12 cellular contexts compared by ENCODE assay signal in genomic region chr7:43577485-43577951, GRCh38. TPM values are rescaled to one million over a fixed set of nuclear protein-coding genes. Genes with fewer than 3 reads are reported as not detected.
A peak's percentile ranks its signal among the peaks of the same experiment; 100 is the strongest.
DNase-seq lines count a peak whose midpoint lies in the region; TF ChIP-seq lines count a peak whose summit lies in the region.
"Had no signal": no experiment of that assay in that cellular context is flagged by ENCODE, and none has a peak within 500 bp of the region (broad histone marks: within the 10 kb centered on the region; RNA-seq: fewer than 3 reads in every experiment).

No MANE protein-coding gene starts in this region.

- peaks cover 6% of the 10 kb centered on the region for H3K36me3 Mint-ChIP-seq in HFFc6 (ENCODE audit: low read depth)
- peaks cover 6% of the 10 kb centered on the region for H3K36me3 Mint-ChIP-seq in glutamatergic neuron (ENCODE audit: unreplicated experiment)

- TF ChIP-seq EP300 in SK-N-SH (IDR thresholded peaks at IDR 0.05; ENCODE audit: borderline replicate concordance in 1 of 2, low read depth in 1 of 2, low read length in 1 of 2) = no peak

- H4K20me1 ChIP-seq in SK-N-SH (ENCODE audit: insufficient read depth) = no peaks in the 10 kb centered on the region

- BruUV-seq in A673 (replicated peaks; lab: Mats Ljungman, UMichigan) = no TSS peak

- H3K4me3 Mint-ChIP-seq in HFFc6 = no peak overlapping the region
- no peak overlapping the region for H3K4me3 Mint-ChIP-seq in glutamatergic neuron (ENCODE audit: unreplicated experiment)

- CTCF ChIA-PET in SK-N-SH (lab: Yijun Ruan, JAX) = interaction anchor here (1.0 to 1.9 kb wide), 3 partner anchors 145 to 262 kb away, joined by 3 to 8 read pairs (median 7); no protein-coding TSS in a partner anchor
- CTCF ChIA-PET in A673 (lab: Charles Lee) = no interaction called here

- TF ChIP-seq CTCF in HFFc6 (IDR thresholded peaks at IDR 0.05) (no peak), SK-N-SH (IDR thresholded peaks at IDR 0.05) (no peak), glutamatergic neuron (IDR thresholded peaks at IDR 0.05; ENCODE audit: partially characterized antibody, unreplicated experiment) (no peak), A673 (conservative IDR thresholded peaks at IDR 0.05; ENCODE audit: low read depth, low read length) (no peak)

- no peaks in the 10 kb centered on the region for H3K9me3 Mint-ChIP-seq in HFFc6
- H3K9me3 Mint-ChIP-seq in glutamatergic neuron (ENCODE audit: unreplicated experiment) = peaks cover 12% of the 10 kb centered on the region

- DNase-seq in DMS153 treated with DMSO at 0.1 percent for 48 hours (lab: John Stamatoyannopoulos, UW; ENCODE audit: unreplicated experiment) (peak; percentile 28), HFFc6 (no peak), SK-N-SH (no peak), glutamatergic neuron (no peak), A673 (ENCODE audit: low spot score) (no peak), MV-4-11 (lab: John Stamatoyannopoulos, UW) (no peak), HK-2 (ENCODE audit: unreplicated experiment) (no peak), NCI-H1048 (lab: John Stamatoyannopoulos, UW) (no peak)
- DNase-seq: activated CD4-positive, alpha-beta T cell treated with anti-CD3 and anti-CD28 coated beads for 1 hour; KG1; left colon; PC-9 had no signal

- no peak overlapping the region for H3K4me2 ChIP-seq in SK-N-SH
- H3K4me2 ChIP-seq: PC-9 had no signal

- H3K27me3 ChIP-seq in SK-N-SH (ENCODE audit: insufficient read depth) (no peaks in the 10 kb centered on the region), A673 (replicated peaks; ENCODE audit: insufficient read depth, low read depth, low read length, poor library complexity) (peaks cover 5% of the 10 kb centered on the region)

- H3K4me1 ChIP-seq in SK-N-SH (ENCODE audit: control insufficient read depth in 1 of 2, insufficient read depth in 2 of 2, low read depth in 1 of 2, low read length in 1 of 2) (peaks cover 2 to 5% of the 10 kb centered on the region in 2 experiments; a peak in 1 of 4 replicates), A673 (ENCODE audit: insufficient read depth, low read length, poor library complexity, severe bottlenecking) (peaks cover 4% of the 10 kb centered on the region)

- H3K36me3 ChIP-seq in SK-N-SH (replicated peaks in 1 of 2; ENCODE audit: control insufficient read depth in 1 of 2, insufficient read depth in 2 of 2, low read length in 1 of 2) (no peaks in the 10 kb centered on the region), A673 (ENCODE audit: insufficient read depth, low read length, poor library complexity, severe bottlenecking) (no peaks in the 10 kb centered on the region)

- H3F3A ChIP-seq in SK-N-SH (replicated peaks; ENCODE audit: insufficient read depth) = peaks cover 5% of the 10 kb centered on the region

- no peak for TF ChIP-seq RAD21 in SK-N-SH (IDR thresholded peaks at IDR 0.05; ENCODE audit: low read length)

- no peak overlapping the region for H3K4me3 ChIP-seq in SK-N-SH (ENCODE audit: low read depth in 2 of 2, low read length in 1 of 2)
- H3K4me3 ChIP-seq in A673 (ENCODE audit: low read depth, low read length, poor library complexity, severe bottlenecking) = no peak overlapping the region
- H3K4me3 ChIP-seq: PC-9 had no signal

- no peaks in the 10 kb centered on the region for H3K79me2 ChIP-seq in SK-N-SH (ENCODE audit: insufficient read depth)

- WGBS in SK-N-SH (ENCODE audit: low lambda C conversion rate) = 72% methylated on average over 6 of the region's 6 CpGs

- H3K9me3 ChIP-seq in SK-N-SH (no peaks in the 10 kb centered on the region), A673 (ENCODE audit: low read depth, low read length, poor library complexity, severe bottlenecking) (no peaks in the 10 kb centered on the region)

- H3K27me3 Mint-ChIP-seq in HFFc6 (ENCODE audit: insufficient read depth) (peaks cover 2% of the 10 kb centered on the region; the same call in 1 of the 2 replicates), glutamatergic neuron (ENCODE audit: unreplicated experiment) (no peaks in the 10 kb centered on the region)

- POLR2A ChIA-PET in SK-N-SH (lab: Yijun Ruan, JAX) = no interaction called here
- POLR2A ChIA-PET in A673 (lab: Charles Lee; ENCODE audit: low non-redundant PET) = interaction anchor here (0.6 kb wide), 1 partner anchor 375 kb away, joined by 3 read pairs; no protein-coding TSS in a partner anchor

- H3K9ac ChIP-seq in SK-N-SH = no peak overlapping the region

- intact Hi-C loops in A673 (cut with micrococcal nuclease; ENCODE audit: unreplicated experiment) = no loop called here

- H3K9me2 ChIP-seq in SK-N-SH = no peaks in the 10 kb centered on the region

- H3K27ac ChIP-seq in SK-N-SH (ENCODE audit: low read depth in 2 of 2, low read length in 1 of 2) (no peak overlapping the region), A673 (ENCODE audit: low read depth, low read length, poor library complexity, severe bottlenecking) (no peak overlapping the region)
- H3K27ac ChIP-seq: PC-9 had no signal

- peaks cover 32% of the 10 kb centered on the region for H3K4me1 Mint-ChIP-seq in HFFc6 (ENCODE audit: low read depth)
- peaks cover 13% of the 10 kb centered on the region for H3K4me1 Mint-ChIP-seq in glutamatergic neuron (ENCODE audit: low read depth, unreplicated experiment)

- peak overlapping the region; percentile 9; the same call in 1 of the 2 replicates for H2AFZ ChIP-seq in SK-N-SH (ENCODE audit: low read depth)
- H2AFZ ChIP-seq: PC-9 had no signal

- H3K27ac Mint-ChIP-seq in HFFc6 (peak overlapping the region; percentile 37; the same call in 1 of the 2 replicates), glutamatergic neuron (ENCODE audit: unreplicated experiment) (peak overlapping the region; percentile 16)

TF ChIP-seq in SK-N-SH, 30 proteins besides CTCF, POLR2A, EP300 and RAD21:
- TF ChIP-seq GATA2 (CRISPR knock-in tag; IDR thresholded peaks at IDR 0.05) (no peak), RFX5 (IDR thresholded peaks at IDR 0.05; ENCODE audit: low read length) (no peak), RCOR1 (IDR thresholded peaks at IDR 0.05; ENCODE audit: low read length) (no peak)

RNA-seq across cellular contexts. Expression of gene STK17A, which starts 5.4 kb away (rescaled TPM):
- total RNA-seq in HFFc6 (2021; fragmentation: NEBNext Ultra II Directional; extraction: Animal tissue kit (Norgen Biotek cat#: 25700)) = 10 to 100 TPM; 59.0 to 79.2 (median 62.8) TPM
- 47.8 and 52.0 TPM in 2 replicates for polyA plus RNA-seq in SK-N-SH (2012; rRNA removed)
- polyA plus RNA-seq in SK-N-SH (2012; cell fraction: cytosol; rRNA removed) = 74.7 and 89.6 TPM in 2 replicates
- 34.1 and 67.1 TPM in 2 replicates for polyA plus RNA-seq in SK-N-SH (2012; cell fraction: nucleus; rRNA removed)
- 26.8 TPM for total RNA-seq in glutamatergic neuron (ENCODE audit: unreplicated experiment)
- total RNA-seq in A673 (2021) = 17.1 and 27.3 TPM in 2 replicates
